ENCODE assay signal across 9 cellular contexts in the genomic region with DNA sequence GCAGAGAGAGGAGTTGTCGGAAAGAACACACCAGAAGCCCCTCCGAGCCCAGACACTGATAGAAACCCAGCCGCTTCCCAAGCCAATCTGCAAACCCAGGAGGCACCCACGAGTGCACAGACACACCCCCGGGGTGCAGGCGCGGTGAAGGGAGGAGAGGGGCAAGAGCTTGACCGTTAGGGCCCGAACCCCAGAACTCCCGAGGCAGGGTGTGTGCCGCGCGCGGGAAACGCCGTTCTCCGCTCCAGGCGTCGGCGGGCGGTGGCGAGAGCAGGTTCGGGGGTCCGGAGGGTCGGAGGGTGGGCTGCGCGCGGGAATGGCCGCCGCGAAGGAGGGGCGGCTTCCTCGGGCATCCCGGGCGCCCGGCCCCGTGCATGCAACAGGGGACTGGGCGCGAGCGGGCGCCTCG. TPM values are rescaled to one million over a fixed set of nuclear protein-coding genes. Genes with fewer than 3 reads are reported as not detected.
A peak's percentile ranks its signal among the peaks of the same experiment; 100 is the strongest.
DNase-seq lines count a peak whose midpoint lies in the region; ATAC-seq and TF ChIP-seq lines count a peak whose summit lies in the region.
"Had no signal": no experiment of that assay in that cellular context is flagged by ENCODE, and none has a peak within 500 bp of the region (broad histone marks: within the 10 kb centered on the region; RNA-seq: fewer than 3 reads in every experiment).

No MANE protein-coding gene starts in this region.

- H3K27ac Mint-ChIP-seq in activated T-helper 17 cell treated with anti-CD3 and anti-CD28 coated beads, Interleukin-2, amount 50 U/mL, for 72 hours: no peak overlapping the region
- no peak overlapping the region for H3K27ac Mint-ChIP-seq in stimulated activated naive CD8-positive, alpha-beta T cell treated with anti-CD3 and anti-CD28 coated beads, Interleukin-15, Interleukin-2, amounts not matched to agents 100 ng/mL and 50 ng/mL, for 24 hours
- H3K27ac Mint-ChIP-seq: activated naive CD4-positive, alpha-beta T cell treated with anti-CD3 and anti-CD28 coated beads, Interleukin-2, amount 50 U/mL, for 72 hours had no signal

- peak; percentile 5 for ATAC-seq in GM21360 (IDR thresholded peaks at IDR 0.05; ENCODE audit: unreplicated experiment)
- no peak for ATAC-seq in activated T-helper 17 cell treated with anti-CD3 and anti-CD28 coated beads, Interleukin-2, amount 50 U/mL, for 72 hours (replicated peaks)

- CTCF ChIA-PET in AG04450 (lab: Charles Lee): interaction anchor here (0.6 to 1.2 kb wide), 3 partner anchors 11 to 453 kb away, joined by 3 to 4 read pairs (median 3); no protein-coding TSS in a partner anchor
- CTCF ChIA-PET in RWPE1 (lab: Yijun Ruan, JAX): no interaction called here

- H3K9me3 Mint-ChIP-seq in activated T-helper 17 cell treated with anti-CD3 and anti-CD28 coated beads, Interleukin-2, amount 50 U/mL, for 72 hours: no peaks in the 10 kb centered on the region
- H3K9me3 Mint-ChIP-seq in stimulated activated naive CD8-positive, alpha-beta T cell treated with anti-CD3 and anti-CD28 coated beads, Interleukin-15, Interleukin-2, amounts not matched to agents 100 ng/mL and 50 ng/mL, for 24 hours: no peaks in the 10 kb centered on the region
- H3K9me3 Mint-ChIP-seq: activated naive CD4-positive, alpha-beta T cell treated with anti-CD3 and anti-CD28 coated beads, Interleukin-2, amount 50 U/mL, for 72 hours had no signal

- DNase-seq in AG04450 (ENCODE audit: low read depth, low spot score) (no peak), RWPE1 (ENCODE audit: low spot score) (no peak), GDM1 (lab: John Stamatoyannopoulos, UW) (no peak), Kasumi-1 (lab: John Stamatoyannopoulos, UW) (no peak)

- H3K4me3 Mint-ChIP-seq in activated T-helper 17 cell treated with anti-CD3 and anti-CD28 coated beads, Interleukin-2, amount 50 U/mL, for 72 hours: peak overlapping the region; percentile 53
- H3K4me3 Mint-ChIP-seq in stimulated activated naive CD8-positive, alpha-beta T cell treated with anti-CD3 and anti-CD28 coated beads, Interleukin-15, Interleukin-2, amounts not matched to agents 100 ng/mL and 50 ng/mL, for 24 hours: peak overlapping the region; percentile 2

- H3K9ac ChIP-seq in iPS-18a (ENCODE audit: low read length): no peak overlapping the region

- H3K27me3 Mint-ChIP-seq in activated T-helper 17 cell treated with anti-CD3 and anti-CD28 coated beads, Interleukin-2, amount 50 U/mL, for 72 hours: peaks cover 51% of the 10 kb centered on the region
- peaks cover 69% of the 10 kb centered on the region for H3K27me3 Mint-ChIP-seq in stimulated activated naive CD8-positive, alpha-beta T cell treated with anti-CD3 and anti-CD28 coated beads, Interleukin-15, Interleukin-2, amounts not matched to agents 100 ng/mL and 50 ng/mL, for 24 hours

- peaks cover 10% of the 10 kb centered on the region for H3K4me1 ChIP-seq in iPS-18a (ENCODE audit: control insufficient read depth, low read depth, low read length)

- peak overlapping the region; percentile 59 for H3K4me3 ChIP-seq in AG04450 (ENCODE audit: low read depth, low read length)
- H3K4me3 ChIP-seq in iPS-18a (ENCODE audit: low read length): peak overlapping the region; percentile 61

- H3K27me3 ChIP-seq in AG04450 (ENCODE audit: control insufficient read depth, insufficient read depth, low read length) (peaks cover 26% of the 10 kb centered on the region), iPS-18a (ENCODE audit: control insufficient read depth, insufficient read depth, low read length) (peaks cover 55% of the 10 kb centered on the region)

- peaks cover 5% of the 10 kb centered on the region for H3K36me3 Mint-ChIP-seq in activated T-helper 17 cell treated with anti-CD3 and anti-CD28 coated beads, Interleukin-2, amount 50 U/mL, for 72 hours (ENCODE audit: low read depth)
- no peaks in the 10 kb centered on the region for H3K36me3 Mint-ChIP-seq in stimulated activated naive CD8-positive, alpha-beta T cell treated with anti-CD3 and anti-CD28 coated beads, Interleukin-15, Interleukin-2, amounts not matched to agents 100 ng/mL and 50 ng/mL, for 24 hours (ENCODE audit: low read depth)

- POLR2A ChIA-PET in AG04450 (lab: Yijun Ruan, JAX) (interaction anchor here (1.1 kb wide), 1 partner anchor 10 kb away, joined by 3 read pairs; no protein-coding TSS in a partner anchor), RWPE1 (lab: Yijun Ruan, JAX; ENCODE audit: low non-redundant PET) (no interaction called here)

- H3K9me3 ChIP-seq in AG04450 (ENCODE audit: control insufficient read depth, insufficient read depth, low read length) (peaks cover 6% of the 10 kb centered on the region; the same call in 1 of the 2 replicates), iPS-18a (ENCODE audit: control insufficient read depth, low read depth, low read length) (no peaks in the 10 kb centered on the region)

- no peaks in the 10 kb centered on the region for H3K36me3 ChIP-seq in iPS-18a (ENCODE audit: control insufficient read depth, low read depth, low read length)

- H3K4me1 Mint-ChIP-seq in activated T-helper 17 cell treated with anti-CD3 and anti-CD28 coated beads, Interleukin-2, amount 50 U/mL, for 72 hours: peaks cover 9% of the 10 kb centered on the region
- peaks cover 5% of the 10 kb centered on the region for H3K4me1 Mint-ChIP-seq in stimulated activated naive CD8-positive, alpha-beta T cell treated with anti-CD3 and anti-CD28 coated beads, Interleukin-15, Interleukin-2, amounts not matched to agents 100 ng/mL and 50 ng/mL, for 24 hours (ENCODE audit: low read depth)

- no peak for TF ChIP-seq CTCF in AG04450 (IDR thresholded peaks at IDR 0.05; ENCODE audit: low read depth, low read length)
- no peak for TF ChIP-seq CTCF in RWPE1 (conservative IDR thresholded peaks at IDR 0.05; ENCODE audit: low read depth)

- no peak overlapping the region for H3K27ac ChIP-seq in AG04450 (ENCODE audit: low read depth, low read length)
- no peak overlapping the region for H3K27ac ChIP-seq in iPS-18a (ENCODE audit: low read length)
- H3K27ac ChIP-seq in RWPE1: no peak overlapping the region

RNA-seq across cellular contexts. Expression of a gene that starts 0.5 kb away (rescaled TPM):
- polyA plus RNA-seq in AG04450 (2011; rRNA removed): 2.4 and 2.9 TPM in 2 replicates
- polyA minus RNA-seq in AG04450 (2011; rRNA and poly(A)+ RNA removed): 1.3 and 1.6 TPM in 2 replicates
- not detected for total RNA-seq in activated T-helper 17 cell treated with anti-CD3 and anti-CD28 coated beads, Interleukin-2, amount 50 U/mL, for 72 hours
- total RNA-seq: activated naive CD4-positive, alpha-beta T cell treated with anti-CD3 and anti-CD28 coated beads, Interleukin-2, amount 50 U/mL, for 72 hours had no signal

RNA-seq across cellular contexts. Expression of a gene that starts 50.1 kb away (rescaled TPM):
- 8.0 and 9.0 TPM in 2 replicates for polyA plus RNA-seq in AG04450 (2011; rRNA removed)
- polyA minus RNA-seq in AG04450 (2011; rRNA and poly(A)+ RNA removed): 4.3 and 8.5 TPM in 2 replicates
- total RNA-seq in activated T-helper 17 cell treated with anti-CD3 and anti-CD28 coated beads, Interleukin-2, amount 50 U/mL, for 72 hours: 10 to 100 TPM in 1 of 2 donors, 1 to 10 TPM in 1; 5.8 to 10.5 TPM
